1 cellular context compared by ENCODE assay signal in genomic region chr6:139698526-139699182, GRCh38.
TF ChIP-seq lines count a peak whose summit lies in the region.

No MANE protein-coding gene starts in this region.

TF ChIP-seq in A549, 52 proteins besides CTCF, POLR2A, EP300 and RAD21 (continued from another document):
- TF ChIP-seq USF2 (IDR thresholded peaks at IDR 0.05) (no peak), CHD4 (IDR thresholded peaks at IDR 0.05; ENCODE audit: borderline replicate concordance) (no peak)
TF ChIP-seq in A549: peak in this region for 0.
